22 cellular contexts compared by ENCODE assay signal in the genomic region with DNA sequence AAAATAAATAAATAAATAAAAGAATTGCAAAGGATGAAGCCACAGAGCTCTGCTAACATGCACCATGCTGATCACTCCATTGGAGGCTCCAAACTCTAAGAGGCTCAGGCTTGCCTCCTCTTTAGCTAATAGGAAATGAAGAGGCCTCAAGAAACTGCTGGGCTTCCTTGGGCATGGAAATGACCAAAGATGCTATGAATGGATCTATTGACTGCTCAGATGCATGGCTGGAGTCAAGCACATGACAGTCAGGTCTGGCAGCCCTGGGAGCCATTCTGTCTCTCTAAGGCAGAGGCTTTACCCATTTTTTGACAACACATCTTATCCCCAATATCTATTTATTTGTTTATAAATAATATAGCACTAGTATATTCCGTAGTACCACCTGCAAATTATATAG. TPM values are rescaled to one million over a fixed set of nuclear protein-coding genes. Genes with fewer than 3 reads are reported as not detected.
A peak's percentile ranks its signal among the peaks of the same experiment; 100 is the strongest.
DNase-seq lines count a peak whose midpoint lies in the region; ATAC-seq, FAIRE-seq and TF ChIP-seq lines count a peak whose summit lies in the region.
"Had no signal": no experiment of that assay in that cellular context is flagged by ENCODE, and none has a peak within 500 bp of the region (broad histone marks: within the 10 kb centered on the region; RNA-seq: fewer than 3 reads in every experiment).

No MANE protein-coding gene starts in this region.

- no peaks in the 10 kb centered on the region for H3K4me1 ChIP-seq in colonic mucosa

- H3K4me3 ChIP-seq in colonic mucosa = no peak overlapping the region
- H3K4me3 ChIP-seq: A549; BLaER1 treated with 17β-estradiol and CSF1 and Interleukin-3, amounts not matched to agents 10 nM and 100 nM; GM23248 had no signal

- intact Hi-C loops in colonic mucosa (cut with DNase I) = no loop called here

- no peak for TF ChIP-seq POLR2A in H54 (IDR thresholded peaks at IDR 0.05; ENCODE audit: low read depth, low read length)

- FAIRE-seq in H54 (lab: Jason Lieb, UNC) = no peak
- FAIRE-seq: A549, G401.6, GM12892, H1 had no signal

- no peaks in the 10 kb centered on the region for H3K27me3 ChIP-seq in colonic mucosa
- H3K27me3 ChIP-seq: BE2C had no signal

- no peaks in the 10 kb centered on the region for H3K36me3 ChIP-seq in colonic mucosa
- H3K36me3 ChIP-seq: BE2C had no signal

- no peak for ATAC-seq in GM21528 (IDR thresholded peaks at IDR 0.05; ENCODE audit: low FRiP score, unreplicated experiment)
- ATAC-seq: A549, HCT116 had no signal

- H3K9ac ChIP-seq in colonic mucosa (ENCODE audit: low read depth in 2 of 2, low read length in 2 of 2) = no peak overlapping the region
- H3K9ac ChIP-seq: BLaER1 treated with 17β-estradiol and CSF1 and Interleukin-3, amounts not matched to agents 10 nM and 100 nM; GM23248 had no signal

- DNase-seq in COLO829 (ENCODE audit: low spot score) (peak; percentile 23), colonic mucosa (peak; percentile 4), foreskin melanocyte (peak; percentile 79), NCI-H146 (lab: John Stamatoyannopoulos, UW) (no peak), H54 (ENCODE audit: insufficient read length, low spot score) (no peak)
- DNase-seq: 8988T; ACHN; AML-193; BE2C; Caco-2; CD4-positive, alpha-beta memory T cell; DMS153; DND-41; GM23248; H9 had no signal

- H3K27ac ChIP-seq in colonic mucosa = no peak overlapping the region
- H3K27ac ChIP-seq: BLaER1 treated with 17β-estradiol and CSF1 and Interleukin-3, amounts not matched to agents 10 nM and 100 nM; GM23248 had no signal

- TF ChIP-seq CTCF in colonic mucosa (IDR thresholded peaks at IDR 0.05) = no peak

- no peaks in the 10 kb centered on the region for H3K9me3 ChIP-seq in colonic mucosa
- H3K9me3 ChIP-seq: A549, BE2C, Caco-2 had no signal

RNA-seq across cellular contexts. Expression of a gene that starts 5.3 kb away (rescaled TPM):
- total RNA-seq in colonic mucosa = 10 to 100 TPM in 1 of 2 donors, 1 to 10 TPM in 1; 2.9 to 13.8 TPM
- total RNA-seq: H1, H9 had no signal

Comparison
In these comparisons a context has a peak if more than half of its experiments do, and no peak if none do; other contexts are left out.
1. DNase-seq: peak in COLO829 (single experiment), colonic mucosa (single experiment) and foreskin melanocyte (single experiment); none in NCI-H146 (single experiment) and H54 (single experiment).